In genomic region chr15:80386151-80386550, GRCh38 we compare ENCODE assay signal across 24 cellular contexts.
"Had no signal": no experiment of that assay in that cellular context is flagged by ENCODE, and none has a peak within 500 bp of the region (broad histone marks: within the 10 kb centered on the region; RNA-seq: fewer than 3 reads in every experiment).

No MANE protein-coding gene starts in this region.

- H3K4me1 ChIP-seq: esophagus squamous epithelium, gastroesophageal sphincter, parathyroid adenoma, prostate gland, testis, tibial nerve had no signal

- H3K79me2 ChIP-seq: parathyroid adenoma had no signal

- H3K36me3 Mint-ChIP-seq: immature natural killer cell; naive B cell; stimulated activated naive B cell treated with anti-CD40 and anti-IgM and Interleukin-4, amounts not matched to agents 10 μg/mL and 1 μg/mL and 100 μg/mL, for 72 hours had no signal

- H2AFZ ChIP-seq: parathyroid adenoma had no signal

- H3K27ac ChIP-seq: epithelial cell of prostate, esophagus squamous epithelium, gastroesophageal sphincter, parathyroid adenoma, prostate gland, skin epidermis, testis, tibial nerve had no signal

- H3K9ac ChIP-seq: parathyroid adenoma had no signal

- H3K27me3 ChIP-seq: testis, tibial nerve had no signal

- DNase-seq: cortex of kidney; effector memory CD4-positive, alpha-beta T cell; esophagus squamous epithelium; foreskin fibroblast; glutamatergic neuron; immature natural killer cell; left cardiac atrium; left ventricle myocardium superior; mesendoderm; naive B cell; nephron progenitor cell; retina; stimulated activated CD4-positive, alpha-beta T cell treated with anti-CD3 and anti-CD28 coated beads, Interleukin-2, amount 100 ng/mL, for 24 hours; stimulated activated CD4-positive, alpha-beta T cell treated with anti-CD3 and anti-CD28 coated beads, Interleukin-4, amount 100 ng/mL, for 4 hours; stimulated activated naive B cell treated with anti-CD40 and anti-IgM and Interleukin-4, amounts not matched to agents 10 μg/mL and 1 μg/mL and 100 μg/mL, for 72 hours; stimulated activated naive CD8-positive, alpha-beta T cell treated with anti-CD3 and anti-CD28 coated beads, Interleukin-15, amount 100 ng/mL, for 72 hours; testis had no signal

- ATAC-seq: gastroesophageal sphincter; left cardiac atrium; left ventricle myocardium superior; sciatic nerve; stimulated activated naive B cell treated with anti-CD40 and anti-IgM and Interleukin-4, amounts not matched to agents 10 μg/mL and 1 μg/mL and 100 μg/mL, for 72 hours; stimulated activated naive CD8-positive, alpha-beta T cell treated with anti-CD3 and anti-CD28 coated beads, Interleukin-15, amount 100 ng/mL, for 72 hours had no signal

- H3K36me3 ChIP-seq: esophagus squamous epithelium, gastroesophageal sphincter, prostate gland, tibial nerve had no signal

- H3K9me3 ChIP-seq: esophagus squamous epithelium, gastroesophageal sphincter, prostate gland, testis, tibial nerve had no signal

- H3K4me3 Mint-ChIP-seq: immature natural killer cell; naive B cell; nephron progenitor cell; stimulated activated naive B cell treated with anti-CD40 and anti-IgM and Interleukin-4, amounts not matched to agents 10 μg/mL and 1 μg/mL and 100 μg/mL, for 72 hours; stimulated activated naive CD8-positive, alpha-beta T cell treated with anti-CD3 and anti-CD28 coated beads, Interleukin-15, amount 100 ng/mL, for 72 hours had no signal

- H3K9me3 Mint-ChIP-seq: immature natural killer cell; nephron progenitor cell; stimulated activated naive CD8-positive, alpha-beta T cell treated with anti-CD3 and anti-CD28 coated beads, Interleukin-15, amount 100 ng/mL, for 72 hours had no signal

- H3K4me3 ChIP-seq: esophagus squamous epithelium, gastroesophageal sphincter, prostate gland, skin epidermis, testis, tibial nerve had no signal

- H3K27ac Mint-ChIP-seq: immature natural killer cell; naive B cell; nephron progenitor cell; stimulated activated naive B cell treated with anti-CD40 and anti-IgM and Interleukin-4, amounts not matched to agents 10 μg/mL and 1 μg/mL and 100 μg/mL, for 72 hours; stimulated activated naive CD8-positive, alpha-beta T cell treated with anti-CD3 and anti-CD28 coated beads, Interleukin-15, amount 100 ng/mL, for 72 hours had no signal

- H3K4me1 Mint-ChIP-seq: immature natural killer cell; naive B cell; nephron progenitor cell; stimulated activated naive B cell treated with anti-CD40 and anti-IgM and Interleukin-4, amounts not matched to agents 10 μg/mL and 1 μg/mL and 100 μg/mL, for 72 hours; stimulated activated naive CD8-positive, alpha-beta T cell treated with anti-CD3 and anti-CD28 coated beads, Interleukin-15, amount 100 ng/mL, for 72 hours had no signal
